ENCODE assay signal across 1 cellular context in the genomic region with DNA sequence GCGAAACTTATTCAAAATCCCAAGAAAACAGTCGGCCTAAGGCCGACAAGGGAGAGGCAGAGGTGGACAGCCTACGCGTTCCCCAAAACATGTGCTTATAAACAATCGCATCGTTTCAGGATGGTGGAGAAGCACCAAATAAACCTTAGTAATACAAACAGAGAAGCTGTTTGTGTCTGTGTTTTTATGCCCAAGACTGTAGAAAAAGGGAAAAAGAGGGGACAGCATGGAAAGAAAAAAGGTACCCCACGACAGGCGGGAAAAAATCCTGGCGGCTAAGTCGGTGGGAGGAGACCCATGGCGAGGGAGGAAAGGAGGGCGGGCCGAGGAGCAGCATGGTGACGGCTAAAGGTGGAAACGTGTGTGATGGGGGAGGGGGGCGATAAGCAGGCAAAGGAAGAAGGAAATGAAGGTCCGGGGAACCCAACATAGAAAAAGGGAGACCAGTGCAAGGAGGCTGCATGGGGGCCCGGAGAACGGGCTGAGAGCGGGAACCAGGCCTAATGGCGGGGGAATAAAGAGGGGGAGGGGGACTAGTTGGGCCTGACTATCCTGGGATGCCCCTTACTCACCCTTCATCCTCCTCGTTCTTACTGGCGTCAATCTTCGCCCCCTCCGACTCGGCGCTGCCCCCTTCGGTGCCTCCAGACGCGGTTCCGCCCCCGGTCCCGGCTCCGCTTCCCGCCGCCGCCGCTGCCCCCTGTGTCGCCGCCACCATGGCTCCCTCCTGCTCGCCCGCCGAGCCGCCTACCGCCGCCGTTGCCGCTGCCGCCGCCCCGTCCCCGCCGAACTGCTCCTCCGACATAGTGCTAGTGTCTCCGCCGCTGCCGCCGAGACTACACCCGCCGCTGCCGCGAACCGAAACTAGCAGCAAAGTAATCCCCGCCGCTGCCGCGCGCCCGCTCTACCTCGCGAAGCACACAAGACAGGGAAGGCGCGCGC.
A peak's percentile ranks its signal among the peaks of the same experiment; 100 is the strongest.
TF ChIP-seq lines count a peak whose summit lies in the region.

No MANE protein-coding gene starts in this region.

TF ChIP-seq in K562, 482 proteins besides CTCF, POLR2A, EP300 and RAD21 (continued from another document and continues in another):
- no peak for TF ChIP-seq MAFG (tag; conservative IDR thresholded peaks at IDR 0.05)
- no peak for TF ChIP-seq SMARCE1 (IDR thresholded peaks at IDR 0.05)
- TF ChIP-seq HEY1 (CRISPR knock-in tag; IDR thresholded peaks at IDR 0.05; ENCODE audit: borderline replicate concordance), result no peak
- peak in 1 of 2 experiments; percentile 88; a peak in 2 of 4 replicates for TF ChIP-seq ARNT (IDR thresholded peaks at IDR 0.05)
- no peak for TF ChIP-seq SMAD4 (CRISPR knock-in tag; conservative IDR thresholded peaks at IDR 0.05)
- TF ChIP-seq, protein P1, sequence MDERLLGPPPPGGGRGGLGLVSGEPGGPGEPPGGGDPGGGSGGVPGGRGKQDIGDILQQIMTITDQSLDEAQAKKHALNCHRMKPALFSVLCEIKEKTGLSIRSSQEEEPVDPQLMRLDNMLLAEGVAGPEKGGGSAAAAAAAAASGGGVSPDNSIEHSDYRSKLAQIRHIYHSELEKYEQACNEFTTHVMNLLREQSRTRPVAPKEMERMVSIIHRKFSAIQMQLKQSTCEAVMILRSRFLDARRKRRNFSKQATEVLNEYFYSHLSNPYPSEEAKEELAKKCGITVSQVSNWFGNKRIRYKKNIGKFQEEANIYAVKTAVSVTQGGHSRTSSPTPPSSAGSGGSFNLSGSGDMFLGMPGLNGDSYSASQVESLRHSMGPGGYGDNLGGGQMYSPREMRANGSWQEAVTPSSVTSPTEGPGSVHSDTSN (CRISPR knock-in tag; IDR thresholded peaks at IDR 0.05; ENCODE audit: low read depth), result no peak
- TF ChIP-seq, protein P1 (tag; conservative IDR thresholded peaks at IDR 0.05; ENCODE audit: low read depth), result no peak
- TF ChIP-seq ESRRA (IDR thresholded peaks at IDR 0.05; ENCODE audit: borderline replicate concordance, low read depth), result no peak
- TF ChIP-seq HOXB6 (CRISPR knock-in tag; IDR thresholded peaks at IDR 0.05; ENCODE audit: borderline replicate concordance), result no peak
- peak; percentile 81 for TF ChIP-seq RBBP5 (IDR thresholded peaks at IDR 0.05; ENCODE audit: borderline replicate concordance, insufficient read depth, low read length, poor library complexity, severe bottlenecking)
- TF ChIP-seq, protein P2, sequence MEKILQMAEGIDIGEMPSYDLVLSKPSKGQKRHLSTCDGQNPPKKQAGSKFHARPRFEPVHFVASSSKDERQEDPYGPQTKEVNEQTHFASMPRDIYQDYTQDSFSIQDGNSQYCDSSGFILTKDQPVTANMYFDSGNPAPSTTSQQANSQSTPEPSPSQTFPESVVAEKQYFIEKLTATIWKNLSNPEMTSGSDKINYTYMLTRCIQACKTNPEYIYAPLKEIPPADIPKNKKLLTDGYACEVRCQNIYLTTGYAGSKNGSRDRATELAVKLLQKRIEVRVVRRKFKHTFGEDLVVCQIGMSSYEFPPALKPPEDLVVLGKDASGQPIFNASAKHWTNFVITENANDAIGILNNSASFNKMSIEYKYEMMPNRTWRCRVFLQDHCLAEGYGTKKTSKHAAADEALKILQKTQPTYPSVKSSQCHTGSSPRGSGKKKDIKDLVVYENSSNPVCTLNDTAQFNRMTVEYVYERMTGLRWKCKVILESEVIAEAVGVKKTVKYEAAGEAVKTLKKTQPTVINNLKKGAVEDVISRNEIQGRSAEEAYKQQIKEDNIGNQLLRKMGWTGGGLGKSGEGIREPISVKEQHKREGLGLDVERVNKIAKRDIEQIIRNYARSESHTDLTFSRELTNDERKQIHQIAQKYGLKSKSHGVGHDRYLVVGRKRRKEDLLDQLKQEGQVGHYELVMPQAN (IDR thresholded peaks at IDR 0.05; ENCODE audit: borderline replicate concordance), result peak; percentile 93
- TF ChIP-seq ZNF431 (CRISPR knock-in tag; IDR thresholded peaks at IDR 0.05), result no peak
- no peak for TF ChIP-seq MYBL2 (IDR thresholded peaks at IDR 0.05; ENCODE audit: low read depth)
- no peak for TF ChIP-seq MYBL2 (CRISPR knock-in tag; IDR thresholded peaks at IDR 0.05; ENCODE audit: borderline replicate concordance)
- TF ChIP-seq ZFP30 (CRISPR knock-in tag; IDR thresholded peaks at IDR 0.05; ENCODE audit: borderline replicate concordance), result no peak
- TF ChIP-seq, protein P3, sequence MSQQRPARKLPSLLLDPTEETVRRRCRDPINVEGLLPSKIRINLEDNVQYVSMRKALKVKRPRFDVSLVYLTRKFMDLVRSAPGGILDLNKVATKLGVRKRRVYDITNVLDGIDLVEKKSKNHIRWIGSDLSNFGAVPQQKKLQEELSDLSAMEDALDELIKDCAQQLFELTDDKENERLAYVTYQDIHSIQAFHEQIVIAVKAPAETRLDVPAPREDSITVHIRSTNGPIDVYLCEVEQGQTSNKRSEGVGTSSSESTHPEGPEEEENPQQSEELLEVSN (IDR thresholded peaks at IDR 0.05; ENCODE audit: borderline replicate concordance in 1 of 2, extremely low read depth in 1 of 2, insufficient read depth in 1 of 2, insufficient read length in 1 of 2, low read depth in 1 of 2, low read length in 1 of 2, poor library complexity in 1 of 2, severe bottlenecking in 1 of 2), result peak; percentile 70 to 74
- TF ChIP-seq FOXJ3 (CRISPR knock-in tag; IDR thresholded peaks at IDR 0.05), result no peak
- no peak for TF ChIP-seq PML (IDR thresholded peaks at IDR 0.05; ENCODE audit: low read length)
- peak in 1 of 2 experiments; percentile 64; a peak in 2 of 4 replicates for TF ChIP-seq KDM1A (IDR thresholded peaks at IDR 0.05)
- no peak for TF ChIP-seq CTBP1 (IDR thresholded peaks at IDR 0.05; ENCODE audit: borderline replicate concordance)
- TF ChIP-seq DPF2 (IDR thresholded peaks at IDR 0.05), result no peak; the same call in 1 of the 2 replicates
- no peak for TF ChIP-seq SMAD3 (CRISPR knock-in tag; conservative IDR thresholded peaks at IDR 0.05)
- peak; percentile 74 for TF ChIP-seq EP400 (IDR thresholded peaks at IDR 0.05)
- TF ChIP-seq NONO (IDR thresholded peaks at IDR 0.05; ENCODE audit: low read depth in 2 of 2, low read length in 1 of 2), result peak in 1 of 2 experiments; percentile 43; a peak in 1 of 4 replicates
- TF ChIP-seq, protein P4, sequence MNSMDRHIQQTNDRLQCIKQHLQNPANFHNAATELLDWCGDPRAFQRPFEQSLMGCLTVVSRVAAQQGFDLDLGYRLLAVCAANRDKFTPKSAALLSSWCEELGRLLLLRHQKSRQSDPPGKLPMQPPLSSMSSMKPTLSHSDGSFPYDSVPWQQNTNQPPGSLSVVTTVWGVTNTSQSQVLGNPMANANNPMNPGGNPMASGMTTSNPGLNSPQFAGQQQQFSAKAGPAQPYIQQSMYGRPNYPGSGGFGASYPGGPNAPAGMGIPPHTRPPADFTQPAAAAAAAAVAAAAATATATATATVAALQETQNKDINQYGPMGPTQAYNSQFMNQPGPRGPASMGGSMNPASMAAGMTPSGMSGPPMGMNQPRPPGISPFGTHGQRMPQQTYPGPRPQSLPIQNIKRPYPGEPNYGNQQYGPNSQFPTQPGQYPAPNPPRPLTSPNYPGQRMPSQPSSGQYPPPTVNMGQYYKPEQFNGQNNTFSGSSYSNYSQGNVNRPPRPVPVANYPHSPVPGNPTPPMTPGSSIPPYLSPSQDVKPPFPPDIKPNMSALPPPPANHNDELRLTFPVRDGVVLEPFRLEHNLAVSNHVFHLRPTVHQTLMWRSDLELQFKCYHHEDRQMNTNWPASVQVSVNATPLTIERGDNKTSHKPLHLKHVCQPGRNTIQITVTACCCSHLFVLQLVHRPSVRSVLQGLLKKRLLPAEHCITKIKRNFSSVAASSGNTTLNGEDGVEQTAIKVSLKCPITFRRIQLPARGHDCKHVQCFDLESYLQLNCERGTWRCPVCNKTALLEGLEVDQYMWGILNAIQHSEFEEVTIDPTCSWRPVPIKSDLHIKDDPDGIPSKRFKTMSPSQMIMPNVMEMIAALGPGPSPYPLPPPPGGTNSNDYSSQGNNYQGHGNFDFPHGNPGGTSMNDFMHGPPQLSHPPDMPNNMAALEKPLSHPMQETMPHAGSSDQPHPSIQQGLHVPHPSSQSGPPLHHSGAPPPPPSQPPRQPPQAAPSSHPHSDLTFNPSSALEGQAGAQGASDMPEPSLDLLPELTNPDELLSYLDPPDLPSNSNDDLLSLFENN (IDR thresholded peaks at IDR 0.05; ENCODE audit: low read depth in 2 of 2, low read length in 2 of 2), result no peak
- no peak for TF ChIP-seq HIVEP1 (CRISPR knock-in tag; IDR thresholded peaks at IDR 0.05)
- TF ChIP-seq TEAD4 (IDR thresholded peaks at IDR 0.05; ENCODE audit: low read length), result no peak
- 0 out of 2 replicates have a peak, but pooled peaks have one; percentile 11 for TF ChIP-seq TEAD4 (CRISPR knock-in tag; IDR thresholded peaks at IDR 0.05; ENCODE audit: borderline replicate concordance)
- TF ChIP-seq CREB1 (IDR thresholded peaks at IDR 0.05), result 0 out of 2 replicates have a peak, but pooled peaks have one; percentile 5
- TF ChIP-seq CREB1 (CRISPR knock-in tag; IDR thresholded peaks at IDR 0.05), result no peak
- TF ChIP-seq SMARCC2 (IDR thresholded peaks at IDR 0.05; ENCODE audit: low read depth), result no peak
- no peak for TF ChIP-seq JUN (IDR thresholded peaks at IDR 0.05; ENCODE audit: borderline replicate concordance, low read depth, low read length)
- TF ChIP-seq JUN (CRISPR knock-in tag; IDR thresholded peaks at IDR 0.05; ENCODE audit: borderline replicate concordance), result peak; percentile 79; the same call in 1 of the 2 replicates
- TF ChIP-seq TAF9B (IDR thresholded peaks at IDR 0.05; ENCODE audit: partially characterized antibody), result peak; percentile 31
- TF ChIP-seq TEAD1 (CRISPR knock-in tag; IDR thresholded peaks at IDR 0.05), result peak in 1 of 2 experiments; percentile 82; a peak in 2 of 4 replicates
- TF ChIP-seq ZEB2 (IDR thresholded peaks at IDR 0.05), result no peak
- TF ChIP-seq GTF2F1 (IDR thresholded peaks at IDR 0.05; ENCODE audit: low read depth, low read length), result peak; percentile 75; the same call in 1 of the 2 replicates
- TF ChIP-seq NFYB (IDR thresholded peaks at IDR 0.05; ENCODE audit: extremely low read depth, insufficient read length), result no peak
- no peak for TF ChIP-seq SRF (CRISPR knock-in tag; IDR thresholded peaks at IDR 0.05)
- no peak for TF ChIP-seq DNMT1 (IDR thresholded peaks at IDR 0.05)
- no peak for TF ChIP-seq TCFL5 (CRISPR knock-in tag; conservative IDR thresholded peaks at IDR 0.05)
- no peak for TF ChIP-seq TGIF2 (CRISPR knock-in tag; IDR thresholded peaks at IDR 0.05)
- no peak for TF ChIP-seq FOS (IDR thresholded peaks at IDR 0.05; ENCODE audit: extremely low read depth, insufficient read length)
- peak; percentile 30; the same call in 1 of the 2 replicates for TF ChIP-seq XRCC5 (IDR thresholded peaks at IDR 0.05; ENCODE audit: low read depth, low read length)
- TF ChIP-seq, protein P5, sequence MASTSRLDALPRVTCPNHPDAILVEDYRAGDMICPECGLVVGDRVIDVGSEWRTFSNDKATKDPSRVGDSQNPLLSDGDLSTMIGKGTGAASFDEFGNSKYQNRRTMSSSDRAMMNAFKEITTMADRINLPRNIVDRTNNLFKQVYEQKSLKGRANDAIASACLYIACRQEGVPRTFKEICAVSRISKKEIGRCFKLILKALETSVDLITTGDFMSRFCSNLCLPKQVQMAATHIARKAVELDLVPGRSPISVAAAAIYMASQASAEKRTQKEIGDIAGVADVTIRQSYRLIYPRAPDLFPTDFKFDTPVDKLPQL (IDR thresholded peaks at IDR 0.05; ENCODE audit: extremely low read depth, insufficient read length), result no peak
- TF ChIP-seq ZNF444 (CRISPR knock-in tag; IDR thresholded peaks at IDR 0.05), result 0 out of 2 replicates have a peak, but pooled peaks have one; percentile 51
- TF ChIP-seq ELF4 (CRISPR knock-in tag; IDR thresholded peaks at IDR 0.05), result 0 out of 2 replicates have a peak, but pooled peaks have one; percentile 19
- TF ChIP-seq ZNF644 (tag; IDR thresholded peaks at IDR 0.05; ENCODE audit: low read depth), result no peak
- TF ChIP-seq EGR1 (conservative IDR thresholded peaks at IDR 0.05), result peak; percentile 52
- TF ChIP-seq SOX6 (IDR thresholded peaks at IDR 0.05), result 0 out of 2 replicates have a peak, but pooled peaks have one; percentile 20
- TF ChIP-seq FOXM1 (IDR thresholded peaks at IDR 0.05; ENCODE audit: low read depth), result peak; percentile 18; the same call in 1 of the 2 replicates
- TF ChIP-seq FOXM1 (CRISPR knock-in tag; IDR thresholded peaks at IDR 0.05; ENCODE audit: low read depth), result no peak
- no peak for TF ChIP-seq YBX1 (IDR thresholded peaks at IDR 0.05)
- TF ChIP-seq, protein P6, sequence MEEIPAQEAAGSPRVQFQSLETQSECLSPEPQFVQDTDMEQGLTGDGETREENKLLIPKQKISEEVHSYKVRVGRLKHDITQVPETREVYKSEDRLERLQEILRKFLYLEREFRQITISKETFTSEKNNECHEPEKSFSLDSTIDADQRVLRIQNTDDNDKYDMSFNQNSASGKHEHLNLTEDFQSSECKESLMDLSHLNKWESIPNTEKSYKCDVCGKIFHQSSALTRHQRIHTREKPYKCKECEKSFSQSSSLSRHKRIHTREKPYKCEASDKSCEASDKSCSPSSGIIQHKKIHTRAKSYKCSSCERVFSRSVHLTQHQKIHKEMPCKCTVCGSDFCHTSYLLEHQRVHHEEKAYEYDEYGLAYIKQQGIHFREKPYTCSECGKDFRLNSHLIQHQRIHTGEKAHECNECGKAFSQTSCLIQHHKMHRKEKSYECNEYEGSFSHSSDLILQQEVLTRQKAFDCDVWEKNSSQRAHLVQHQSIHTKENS (CRISPR knock-in tag; IDR thresholded peaks at IDR 0.05), result no peak
- TF ChIP-seq, protein P7, sequence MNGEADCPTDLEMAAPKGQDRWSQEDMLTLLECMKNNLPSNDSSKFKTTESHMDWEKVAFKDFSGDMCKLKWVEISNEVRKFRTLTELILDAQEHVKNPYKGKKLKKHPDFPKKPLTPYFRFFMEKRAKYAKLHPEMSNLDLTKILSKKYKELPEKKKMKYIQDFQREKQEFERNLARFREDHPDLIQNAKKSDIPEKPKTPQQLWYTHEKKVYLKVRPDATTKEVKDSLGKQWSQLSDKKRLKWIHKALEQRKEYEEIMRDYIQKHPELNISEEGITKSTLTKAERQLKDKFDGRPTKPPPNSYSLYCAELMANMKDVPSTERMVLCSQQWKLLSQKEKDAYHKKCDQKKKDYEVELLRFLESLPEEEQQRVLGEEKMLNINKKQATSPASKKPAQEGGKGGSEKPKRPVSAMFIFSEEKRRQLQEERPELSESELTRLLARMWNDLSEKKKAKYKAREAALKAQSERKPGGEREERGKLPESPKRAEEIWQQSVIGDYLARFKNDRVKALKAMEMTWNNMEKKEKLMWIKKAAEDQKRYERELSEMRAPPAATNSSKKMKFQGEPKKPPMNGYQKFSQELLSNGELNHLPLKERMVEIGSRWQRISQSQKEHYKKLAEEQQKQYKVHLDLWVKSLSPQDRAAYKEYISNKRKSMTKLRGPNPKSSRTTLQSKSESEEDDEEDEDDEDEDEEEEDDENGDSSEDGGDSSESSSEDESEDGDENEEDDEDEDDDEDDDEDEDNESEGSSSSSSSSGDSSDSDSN (IDR thresholded peaks at IDR 0.05; ENCODE audit: borderline replicate concordance in 1 of 2, low read depth in 2 of 2, low read length in 2 of 2), result 0 out of 4 replicates have a peak, but pooled peaks of 1 of the 2 experiments have one; percentile 48
